ENCODE assay signal across 8 cellular contexts in the genomic region with DNA sequence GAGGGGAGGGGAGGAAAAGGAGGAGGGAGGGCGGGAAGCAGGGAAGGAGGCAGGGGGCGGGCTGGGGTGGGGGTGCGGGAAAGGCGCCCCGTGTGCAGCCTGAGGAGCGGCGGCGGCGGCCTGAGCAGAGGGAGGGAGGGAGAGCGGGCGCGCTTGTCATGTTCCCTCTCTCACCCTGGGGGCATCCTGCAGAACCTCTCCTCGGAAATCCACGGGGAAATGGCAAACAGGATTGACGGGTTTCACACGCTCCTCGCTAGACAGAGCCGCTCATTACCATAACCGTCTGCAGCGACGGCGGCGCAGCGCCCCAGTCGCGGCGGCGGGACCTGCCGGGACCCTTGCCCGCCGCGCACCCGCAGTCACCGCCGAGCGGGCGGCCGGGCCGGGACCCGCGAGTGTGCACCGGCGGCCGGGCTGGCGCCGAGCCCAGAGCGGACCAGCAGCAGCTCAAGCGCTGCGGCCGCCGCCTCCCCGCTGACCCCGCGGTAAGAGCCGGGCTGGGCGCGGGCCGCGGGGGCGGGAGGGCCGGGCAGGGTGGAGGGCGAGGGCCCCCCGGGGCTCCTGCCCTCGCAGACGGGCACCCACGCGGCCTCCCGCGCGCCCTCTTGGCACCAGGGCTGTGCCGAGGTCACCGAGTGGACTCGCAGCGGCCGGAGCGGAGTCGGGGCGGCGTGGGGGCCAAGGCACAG. TPM values are rescaled to one million over a fixed set of nuclear protein-coding genes. Genes with fewer than 3 reads are reported as not detected.
A peak's percentile ranks its signal among the peaks of the same experiment; 100 is the strongest.
DNase-seq lines count a peak whose midpoint lies in the region; ATAC-seq and TF ChIP-seq lines count a peak whose summit lies in the region.

A gene (plus strand): TSS at position 273 of the 692 bp plus-strand sequence. CDS start 5,165 bp downstream, outside the sequence.

- DNase-seq in AG08396 (ENCODE audit: low spot score) (peak; percentile 39), SK-MEL-5 (ENCODE audit: low read depth, low spot score) (peak; percentile 50), epithelial cell of prostate (ENCODE audit: low read depth, low spot score) (peak; percentile 69), mucosa of descending colon (peak in 2 of 3 donors; percentile 64 to 65), upper lobe of right lung (peak; percentile 68)

- 0 out of 2 replicates have a peak, but pooled peaks have one; percentile 16 for TF ChIP-seq CTCF in HEK293 (tag by site-specific recombination; IDR thresholded peaks at IDR 0.05)
- no peak for TF ChIP-seq CTCF in mucosa of descending colon (IDR thresholded peaks at IDR 0.05)
- no peak for TF ChIP-seq CTCF in upper lobe of right lung (IDR thresholded peaks at IDR 0.05)

- ATAC-seq in mucosa of descending colon (peak; percentile 61), upper lobe of right lung (peak; percentile 60), GM21360 (IDR thresholded peaks at IDR 0.05; ENCODE audit: unreplicated experiment) (no peak), HG03342 (IDR thresholded peaks at IDR 0.05; ENCODE audit: unreplicated experiment) (no peak)

- peak within 1 kb of the TSS; percentile 99 for H3K27ac ChIP-seq in HEK293 (ENCODE audit: extremely low read depth, low read depth, low read length)
- peak within 1 kb of the TSS; percentile 47 for H3K27ac ChIP-seq in epithelial cell of prostate
- H3K27ac ChIP-seq in upper lobe of right lung = peak within 1 kb of the TSS; percentile 76

- H3K27me3 ChIP-seq in upper lobe of right lung = peaks cover 3% of the 10 kb centered on the region

- H3K36me3 ChIP-seq in HEK293 (ENCODE audit: control insufficient read depth in 2 of 2, insufficient read depth in 1 of 2, low read length in 2 of 2) (peaks cover 0 to 3% of the 10 kb centered on the region in 2 experiments; a peak in 1 of 3 replicates), mucosa of descending colon (ENCODE audit: low read depth) (no peaks in the 10 kb centered on the region), upper lobe of right lung (no peaks in the 10 kb centered on the region)

- in situ Hi-C loops in SK-MEL-5 (cut with HindIII; ENCODE audit: low pct_unique_long_range_greater_than_20kb, low sequenced_read_pairs) = no loop called here

- POLR2A ChIA-PET in HEK293 (lab: Yijun Ruan, JAX) = interaction anchor here (0.6 to 2.2 kb wide), 17 partner anchors 9 to 245 kb away, joined by 3 to 12 read pairs (median 4); no protein-coding TSS in a partner anchor

- intact Hi-C loops in mucosa of descending colon (cut with DNase I, micrococcal nuclease) = no loop called here
- intact Hi-C loops in upper lobe of right lung (cut with DNase I) = no loop called here

- no peaks in the 10 kb centered on the region for H3K9me3 ChIP-seq in HEK293 (ENCODE audit: control insufficient read depth, insufficient read depth, low read depth, low read length)
- no peaks in the 10 kb centered on the region for H3K9me3 ChIP-seq in mucosa of descending colon
- no peaks in the 10 kb centered on the region for H3K9me3 ChIP-seq in upper lobe of right lung

- CTCF ChIA-PET in HEK293 (lab: Yijun Ruan, JAX) = interaction anchor here (0.6 to 1.3 kb wide), 5 partner anchors 8 to 142 kb away, joined by 3 to 4 read pairs (median 4); no protein-coding TSS in a partner anchor

- H3K4me1 ChIP-seq in HEK293 (ENCODE audit: control insufficient read depth, insufficient read depth, low read length) (peaks cover 32% of the 10 kb centered on the region), mucosa of descending colon (ENCODE audit: low read depth) (no peaks in the 10 kb centered on the region), upper lobe of right lung (peaks cover 4% of the 10 kb centered on the region)

- H3K4me3 ChIP-seq in HEK293 (ENCODE audit: low read depth, low read length) (peak within 1 kb of the TSS; percentile 96), mucosa of descending colon (peak within 1 kb of the TSS; percentile 36), upper lobe of right lung (peak within 1 kb of the TSS; percentile 63)

TF ChIP-seq in HEK293, 187 proteins besides CTCF, POLR2A, EP300 and RAD21 (continues in another document):
- TF ChIP-seq ZNF175 (tag by site-specific recombination; IDR thresholded peaks at IDR 0.05) (no peak), ZNF677 (tag by site-specific recombination; IDR thresholded peaks at IDR 0.05) (no peak), WT1 (tag by site-specific recombination; IDR thresholded peaks at IDR 0.05) (0 out of 2 replicates have a peak, but pooled peaks have one; percentile 24), ZNF138 (tag by site-specific recombination; IDR thresholded peaks at IDR 0.05; ENCODE audit: borderline replicate concordance) (no peak), ZNF830 (tag by site-specific recombination; IDR thresholded peaks at IDR 0.05; ENCODE audit: low read depth) (no peak), ZNF335 (tag by site-specific recombination; conservative IDR thresholded peaks at IDR 0.05) (peak; percentile 51), ZNF423 (tag by site-specific recombination; IDR thresholded peaks at IDR 0.05) (peak; percentile 23; the same call in 1 of the 2 replicates), SP2 (tag by site-specific recombination; IDR thresholded peaks at IDR 0.05) (peak; percentile 24; the same call in 1 of the 2 replicates), ZNF24 (tag by site-specific recombination; IDR thresholded peaks at IDR 0.05) (no peak), KLF7 (tag by site-specific recombination; IDR thresholded peaks at IDR 0.05; ENCODE audit: borderline replicate concordance) (no peak), GLI4 (tag by site-specific recombination; IDR thresholded peaks at IDR 0.05) (no peak), GLI2 (tag by site-specific recombination; IDR thresholded peaks at IDR 0.05; ENCODE audit: borderline replicate concordance, low read depth) (no peak), ZNF302 (tag by site-specific recombination; IDR thresholded peaks at IDR 0.05; ENCODE audit: low read depth) (no peak), ZNF311 (tag by site-specific recombination; IDR thresholded peaks at IDR 0.05; ENCODE audit: borderline replicate concordance) (no peak)
- TF ChIP-seq, protein P1, sequence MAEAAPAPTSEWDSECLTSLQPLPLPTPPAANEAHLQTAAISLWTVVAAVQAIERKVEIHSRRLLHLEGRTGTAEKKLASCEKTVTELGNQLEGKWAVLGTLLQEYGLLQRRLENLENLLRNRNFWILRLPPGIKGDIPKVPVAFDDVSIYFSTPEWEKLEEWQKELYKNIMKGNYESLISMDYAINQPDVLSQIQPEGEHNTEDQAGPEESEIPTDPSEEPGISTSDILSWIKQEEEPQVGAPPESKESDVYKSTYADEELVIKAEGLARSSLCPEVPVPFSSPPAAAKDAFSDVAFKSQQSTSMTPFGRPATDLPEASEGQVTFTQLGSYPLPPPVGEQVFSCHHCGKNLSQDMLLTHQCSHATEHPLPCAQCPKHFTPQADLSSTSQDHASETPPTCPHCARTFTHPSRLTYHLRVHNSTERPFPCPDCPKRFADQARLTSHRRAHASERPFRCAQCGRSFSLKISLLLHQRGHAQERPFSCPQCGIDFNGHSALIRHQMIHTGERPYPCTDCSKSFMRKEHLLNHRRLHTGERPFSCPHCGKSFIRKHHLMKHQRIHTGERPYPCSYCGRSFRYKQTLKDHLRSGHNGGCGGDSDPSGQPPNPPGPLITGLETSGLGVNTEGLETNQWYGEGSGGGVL (tag by site-specific recombination; IDR thresholded peaks at IDR 0.05) = peak; percentile 93
- TF ChIP-seq, protein P2, sequence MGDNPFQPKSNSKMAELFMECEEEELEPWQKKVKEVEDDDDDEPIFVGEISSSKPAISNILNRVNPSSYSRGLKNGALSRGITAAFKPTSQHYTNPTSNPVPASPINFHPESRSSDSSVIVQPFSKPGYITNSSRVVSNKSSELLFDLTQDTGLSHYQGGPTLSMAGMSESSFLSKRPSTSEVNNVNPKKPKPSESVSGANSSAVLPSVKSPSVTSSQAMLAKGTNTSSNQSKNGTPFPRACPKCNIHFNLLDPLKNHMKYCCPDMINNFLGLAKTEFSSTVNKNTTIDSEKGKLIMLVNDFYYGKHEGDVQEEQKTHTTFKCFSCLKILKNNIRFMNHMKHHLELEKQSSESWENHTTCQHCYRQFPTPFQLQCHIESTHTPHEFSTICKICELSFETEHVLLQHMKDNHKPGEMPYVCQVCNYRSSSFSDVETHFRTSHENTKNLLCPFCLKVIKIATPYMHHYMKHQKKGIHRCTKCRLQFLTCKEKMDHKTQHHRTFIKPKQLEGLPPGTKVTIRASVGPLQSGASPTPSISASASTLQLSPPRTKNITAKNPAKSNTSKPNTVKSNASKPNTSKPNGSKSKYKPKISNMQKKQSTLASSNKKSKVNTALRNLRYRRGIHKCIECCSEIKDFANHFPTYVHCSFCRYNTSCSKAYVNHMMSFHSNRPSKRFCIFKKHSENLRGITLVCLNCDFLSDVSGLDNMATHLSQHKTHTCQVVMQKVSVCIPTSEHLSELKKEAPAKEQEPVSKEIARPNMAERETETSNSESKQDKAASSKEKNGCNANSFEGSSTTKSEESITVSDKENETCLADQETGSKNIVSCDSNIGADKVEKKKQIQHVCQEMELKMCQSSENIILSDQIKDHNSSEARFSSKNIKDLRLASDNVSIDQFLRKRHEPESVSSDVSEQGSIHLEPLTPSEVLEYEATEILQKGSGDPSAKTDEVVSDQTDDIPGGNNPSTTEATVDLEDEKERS (tag by site-specific recombination; IDR thresholded peaks at IDR 0.05) = no peak
- TF ChIP-seq, protein P3, sequence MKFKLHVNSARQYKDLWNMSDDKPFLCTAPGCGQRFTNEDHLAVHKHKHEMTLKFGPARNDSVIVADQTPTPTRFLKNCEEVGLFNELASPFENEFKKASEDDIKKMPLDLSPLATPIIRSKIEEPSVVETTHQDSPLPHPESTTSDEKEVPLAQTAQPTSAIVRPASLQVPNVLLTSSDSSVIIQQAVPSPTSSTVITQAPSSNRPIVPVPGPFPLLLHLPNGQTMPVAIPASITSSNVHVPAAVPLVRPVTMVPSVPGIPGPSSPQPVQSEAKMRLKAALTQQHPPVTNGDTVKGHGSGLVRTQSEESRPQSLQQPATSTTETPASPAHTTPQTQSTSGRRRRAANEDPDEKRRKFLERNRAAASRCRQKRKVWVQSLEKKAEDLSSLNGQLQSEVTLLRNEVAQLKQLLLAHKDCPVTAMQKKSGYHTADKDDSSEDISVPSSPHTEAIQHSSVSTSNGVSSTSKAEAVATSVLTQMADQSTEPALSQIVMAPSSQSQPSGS (tag by site-specific recombination; IDR thresholded peaks at IDR 0.05; ENCODE audit: low read depth) = no peak

RNA-seq across cellular contexts. Expression of the gene that starts here (rescaled TPM):
- total RNA-seq in SK-MEL-5 (2014; rRNA removed; shearing (Covaris generic)) = 2.5 and 2.7 TPM in 2 replicates
- polyA plus RNA-seq in SK-MEL-5 (2015; cell fraction: cytosol; rRNA removed) = 3.0 and 4.6 TPM in 2 replicates
- polyA plus RNA-seq in SK-MEL-5 (2015; cell fraction: nucleus; rRNA removed) = 4.1 and 6.3 TPM in 2 replicates
- 10 to 100 TPM in 1 of 3 donors, 1 to 10 TPM in 2; 4.2 to 17.1 (median 6.0) TPM for total RNA-seq in mucosa of descending colon
- total RNA-seq in upper lobe of right lung = 3.4 TPM

Comparison
In these comparisons a context has a peak if more than half of its experiments do, and no peak if none do; other contexts are left out.
1. H3K27ac ChIP-seq: peak in every context shown above with its lines; median percentile 99 in HEK293; 76 in upper lobe of right lung; 47 in epithelial cell of prostate.
2. H3K4me3 ChIP-seq: peak in every context shown above with its lines; median percentile 96 in HEK293; 63 in upper lobe of right lung; 36 in mucosa of descending colon.
3. ATAC-seq: peak in mucosa of descending colon (single experiment) and upper lobe of right lung (single experiment); none in GM21360 (single experiment) and HG03342 (single experiment).
4. Peak in every context shown above with its lines, with median percentiles within 50 percentile points of each other: DNase-seq.